In the genomic region with DNA sequence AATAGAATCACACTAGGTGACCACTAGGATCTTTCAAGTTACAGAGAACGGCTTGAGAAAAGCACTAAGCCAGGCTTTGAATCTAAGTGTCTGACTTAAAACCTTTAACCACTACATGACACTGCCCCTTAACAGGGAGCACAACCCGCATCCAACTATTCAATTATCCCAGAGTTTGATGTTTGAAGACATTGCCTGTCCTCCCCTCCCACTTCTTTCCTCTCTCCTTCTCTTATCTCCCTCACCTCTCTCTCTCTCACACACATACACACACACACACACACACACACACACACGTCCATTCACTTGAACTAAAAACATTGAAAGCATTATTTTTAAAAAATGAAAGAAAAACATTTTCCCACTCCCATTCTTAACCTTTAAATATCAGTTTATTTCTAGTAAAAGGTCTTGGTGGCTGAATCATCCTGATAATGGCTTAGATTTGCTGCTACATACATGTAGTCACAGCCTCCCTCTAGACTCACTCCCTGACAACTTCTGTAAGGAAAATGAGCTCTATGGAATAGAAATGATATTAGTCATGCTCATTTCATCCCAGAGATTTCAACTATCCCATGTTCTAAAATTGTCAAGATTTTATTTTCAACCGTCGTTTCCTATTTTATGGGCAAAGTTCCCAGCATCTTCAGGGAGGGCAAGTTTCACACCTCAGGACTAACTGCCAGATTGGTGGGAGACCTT, we compare ENCODE assay signal across 2 cellular contexts.
A peak's percentile ranks its signal among the peaks of the same experiment; 100 is the strongest.
TF ChIP-seq lines count a peak whose summit lies in the region.

No MANE protein-coding gene starts in this region.

TF ChIP-seq in IMR-90, 13 proteins besides CTCF, POLR2A, EP300 and RAD21:
- TF ChIP-seq NFE2L2 (IDR thresholded peaks at IDR 0.05; ENCODE audit: low read depth, low read length) = no peak
- TF ChIP-seq MAZ (IDR thresholded peaks at IDR 0.05; ENCODE audit: borderline replicate concordance, low read depth, low read length) = no peak
- no peak for TF ChIP-seq CEBPB (IDR thresholded peaks at IDR 0.05; ENCODE audit: low read depth, low read length)
- no peak for TF ChIP-seq MXI1 (IDR thresholded peaks at IDR 0.05; ENCODE audit: borderline replicate concordance, low read depth, low read length)
- no peak for TF ChIP-seq MAFK (IDR thresholded peaks at IDR 0.05; ENCODE audit: low read depth, low read length)
- no peak; the same call in 1 of the 2 replicates for TF ChIP-seq FOS (IDR thresholded peaks at IDR 0.05; ENCODE audit: low read depth, low read length)
- TF ChIP-seq, protein P1, sequence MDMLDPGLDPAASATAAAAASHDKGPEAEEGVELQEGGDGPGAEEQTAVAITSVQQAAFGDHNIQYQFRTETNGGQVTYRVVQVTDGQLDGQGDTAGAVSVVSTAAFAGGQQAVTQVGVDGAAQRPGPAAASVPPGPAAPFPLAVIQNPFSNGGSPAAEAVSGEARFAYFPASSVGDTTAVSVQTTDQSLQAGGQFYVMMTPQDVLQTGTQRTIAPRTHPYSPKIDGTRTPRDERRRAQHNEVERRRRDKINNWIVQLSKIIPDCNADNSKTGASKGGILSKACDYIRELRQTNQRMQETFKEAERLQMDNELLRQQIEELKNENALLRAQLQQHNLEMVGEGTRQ (IDR thresholded peaks at IDR 0.05; ENCODE audit: low read depth, low read length) = no peak
- TF ChIP-seq BHLHE40 (IDR thresholded peaks at IDR 0.05; ENCODE audit: low read depth, low read length) = no peak
- no peak for TF ChIP-seq RCOR1 (IDR thresholded peaks at IDR 0.05; ENCODE audit: insufficient replicate concordance, low read length)
- TF ChIP-seq, protein P2, sequence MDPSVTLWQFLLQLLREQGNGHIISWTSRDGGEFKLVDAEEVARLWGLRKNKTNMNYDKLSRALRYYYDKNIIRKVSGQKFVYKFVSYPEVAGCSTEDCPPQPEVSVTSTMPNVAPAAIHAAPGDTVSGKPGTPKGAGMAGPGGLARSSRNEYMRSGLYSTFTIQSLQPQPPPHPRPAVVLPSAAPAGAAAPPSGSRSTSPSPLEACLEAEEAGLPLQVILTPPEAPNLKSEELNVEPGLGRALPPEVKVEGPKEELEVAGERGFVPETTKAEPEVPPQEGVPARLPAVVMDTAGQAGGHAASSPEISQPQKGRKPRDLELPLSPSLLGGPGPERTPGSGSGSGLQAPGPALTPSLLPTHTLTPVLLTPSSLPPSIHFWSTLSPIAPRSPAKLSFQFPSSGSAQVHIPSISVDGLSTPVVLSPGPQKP (IDR thresholded peaks at IDR 0.05; ENCODE audit: borderline replicate concordance, low read depth, low read length) = no peak

TF ChIP-seq in K562, 482 proteins besides CTCF, POLR2A, EP300 and RAD21 (continues in another document):
- no peak for TF ChIP-seq MBD2 (IDR thresholded peaks at IDR 0.05; ENCODE audit: borderline replicate concordance, low read depth)
- no peak for TF ChIP-seq SMARCB1 (IDR thresholded peaks at IDR 0.05; ENCODE audit: insufficient read length, low read depth)
- TF ChIP-seq, protein P3, sequence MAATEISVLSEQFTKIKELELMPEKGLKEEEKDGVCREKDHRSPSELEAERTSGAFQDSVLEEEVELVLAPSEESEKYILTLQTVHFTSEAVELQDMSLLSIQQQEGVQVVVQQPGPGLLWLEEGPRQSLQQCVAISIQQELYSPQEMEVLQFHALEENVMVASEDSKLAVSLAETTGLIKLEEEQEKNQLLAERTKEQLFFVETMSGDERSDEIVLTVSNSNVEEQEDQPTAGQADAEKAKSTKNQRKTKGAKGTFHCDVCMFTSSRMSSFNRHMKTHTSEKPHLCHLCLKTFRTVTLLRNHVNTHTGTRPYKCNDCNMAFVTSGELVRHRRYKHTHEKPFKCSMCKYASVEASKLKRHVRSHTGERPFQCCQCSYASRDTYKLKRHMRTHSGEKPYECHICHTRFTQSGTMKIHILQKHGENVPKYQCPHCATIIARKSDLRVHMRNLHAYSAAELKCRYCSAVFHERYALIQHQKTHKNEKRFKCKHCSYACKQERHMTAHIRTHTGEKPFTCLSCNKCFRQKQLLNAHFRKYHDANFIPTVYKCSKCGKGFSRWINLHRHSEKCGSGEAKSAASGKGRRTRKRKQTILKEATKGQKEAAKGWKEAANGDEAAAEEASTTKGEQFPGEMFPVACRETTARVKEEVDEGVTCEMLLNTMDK (IDR thresholded peaks at IDR 0.05; ENCODE audit: borderline replicate concordance, insufficient read depth, low read depth, low read length, poor library complexity, severe bottlenecking) = no peak
- TF ChIP-seq FOXK2 (conservative IDR thresholded peaks at IDR 0.05 in 1 of 2, IDR thresholded peaks at IDR 0.05 in 1 of 2; ENCODE audit: low read depth in 2 of 2) = no peak
- TF ChIP-seq, protein P4, sequence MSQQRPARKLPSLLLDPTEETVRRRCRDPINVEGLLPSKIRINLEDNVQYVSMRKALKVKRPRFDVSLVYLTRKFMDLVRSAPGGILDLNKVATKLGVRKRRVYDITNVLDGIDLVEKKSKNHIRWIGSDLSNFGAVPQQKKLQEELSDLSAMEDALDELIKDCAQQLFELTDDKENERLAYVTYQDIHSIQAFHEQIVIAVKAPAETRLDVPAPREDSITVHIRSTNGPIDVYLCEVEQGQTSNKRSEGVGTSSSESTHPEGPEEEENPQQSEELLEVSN (IDR thresholded peaks at IDR 0.05; ENCODE audit: borderline replicate concordance in 1 of 2, extremely low read depth in 1 of 2, insufficient read depth in 1 of 2, insufficient read length in 1 of 2, low read depth in 1 of 2, low read length in 1 of 2, poor library complexity in 1 of 2, severe bottlenecking in 1 of 2) = no peak
- TF ChIP-seq ZBED1 (IDR thresholded peaks at IDR 0.05) = no peak
- TF ChIP-seq, protein P5, sequence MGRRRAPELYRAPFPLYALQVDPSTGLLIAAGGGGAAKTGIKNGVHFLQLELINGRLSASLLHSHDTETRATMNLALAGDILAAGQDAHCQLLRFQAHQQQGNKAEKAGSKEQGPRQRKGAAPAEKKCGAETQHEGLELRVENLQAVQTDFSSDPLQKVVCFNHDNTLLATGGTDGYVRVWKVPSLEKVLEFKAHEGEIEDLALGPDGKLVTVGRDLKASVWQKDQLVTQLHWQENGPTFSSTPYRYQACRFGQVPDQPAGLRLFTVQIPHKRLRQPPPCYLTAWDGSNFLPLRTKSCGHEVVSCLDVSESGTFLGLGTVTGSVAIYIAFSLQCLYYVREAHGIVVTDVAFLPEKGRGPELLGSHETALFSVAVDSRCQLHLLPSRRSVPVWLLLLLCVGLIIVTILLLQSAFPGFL (CRISPR knock-in tag; IDR thresholded peaks at IDR 0.05) = no peak
- 0 out of 2 replicates have a peak, but pooled peaks have one; percentile 25 for TF ChIP-seq HLTF (IDR thresholded peaks at IDR 0.05)
- TF ChIP-seq RFX5 (IDR thresholded peaks at IDR 0.05; ENCODE audit: low read depth, low read length) = no peak
- TF ChIP-seq CBFB (CRISPR knock-in tag; IDR thresholded peaks at IDR 0.05) = no peak
- TF ChIP-seq, protein P6, sequence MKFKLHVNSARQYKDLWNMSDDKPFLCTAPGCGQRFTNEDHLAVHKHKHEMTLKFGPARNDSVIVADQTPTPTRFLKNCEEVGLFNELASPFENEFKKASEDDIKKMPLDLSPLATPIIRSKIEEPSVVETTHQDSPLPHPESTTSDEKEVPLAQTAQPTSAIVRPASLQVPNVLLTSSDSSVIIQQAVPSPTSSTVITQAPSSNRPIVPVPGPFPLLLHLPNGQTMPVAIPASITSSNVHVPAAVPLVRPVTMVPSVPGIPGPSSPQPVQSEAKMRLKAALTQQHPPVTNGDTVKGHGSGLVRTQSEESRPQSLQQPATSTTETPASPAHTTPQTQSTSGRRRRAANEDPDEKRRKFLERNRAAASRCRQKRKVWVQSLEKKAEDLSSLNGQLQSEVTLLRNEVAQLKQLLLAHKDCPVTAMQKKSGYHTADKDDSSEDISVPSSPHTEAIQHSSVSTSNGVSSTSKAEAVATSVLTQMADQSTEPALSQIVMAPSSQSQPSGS (CRISPR knock-in tag; IDR thresholded peaks at IDR 0.05) = no peak
- TF ChIP-seq KDM1A (IDR thresholded peaks at IDR 0.05) = 0 out of 4 replicates have a peak, but pooled peaks of 1 of the 2 experiments have one; percentile 12
- TF ChIP-seq FOXJ3 (CRISPR knock-in tag; IDR thresholded peaks at IDR 0.05) = no peak
- no peak for TF ChIP-seq PHF20 (IDR thresholded peaks at IDR 0.05; ENCODE audit: partially characterized antibody)
- no peak for TF ChIP-seq ZNF507 (tag; conservative IDR thresholded peaks at IDR 0.05)
- peak; percentile 61 for TF ChIP-seq ARID1B (IDR thresholded peaks at IDR 0.05)
- TF ChIP-seq, protein P2 (CRISPR knock-in tag; IDR thresholded peaks at IDR 0.05) = no peak
- TF ChIP-seq CBX1 (IDR thresholded peaks at IDR 0.05; ENCODE audit: low read depth) = no peak
- no peak for TF ChIP-seq NONO (IDR thresholded peaks at IDR 0.05; ENCODE audit: low read depth in 2 of 2, low read length in 1 of 2)
- TF ChIP-seq CEBPB (tag; IDR thresholded peaks at IDR 0.05) = no peak
- 0 out of 2 replicates have a peak, but pooled peaks have one; percentile 31 for TF ChIP-seq EHMT2 (IDR thresholded peaks at IDR 0.05)
- TF ChIP-seq MECOM (CRISPR knock-in tag; IDR thresholded peaks at IDR 0.05) = no peak
- no peak for TF ChIP-seq NCOA6 (IDR thresholded peaks at IDR 0.05)
- TF ChIP-seq, protein P7, sequence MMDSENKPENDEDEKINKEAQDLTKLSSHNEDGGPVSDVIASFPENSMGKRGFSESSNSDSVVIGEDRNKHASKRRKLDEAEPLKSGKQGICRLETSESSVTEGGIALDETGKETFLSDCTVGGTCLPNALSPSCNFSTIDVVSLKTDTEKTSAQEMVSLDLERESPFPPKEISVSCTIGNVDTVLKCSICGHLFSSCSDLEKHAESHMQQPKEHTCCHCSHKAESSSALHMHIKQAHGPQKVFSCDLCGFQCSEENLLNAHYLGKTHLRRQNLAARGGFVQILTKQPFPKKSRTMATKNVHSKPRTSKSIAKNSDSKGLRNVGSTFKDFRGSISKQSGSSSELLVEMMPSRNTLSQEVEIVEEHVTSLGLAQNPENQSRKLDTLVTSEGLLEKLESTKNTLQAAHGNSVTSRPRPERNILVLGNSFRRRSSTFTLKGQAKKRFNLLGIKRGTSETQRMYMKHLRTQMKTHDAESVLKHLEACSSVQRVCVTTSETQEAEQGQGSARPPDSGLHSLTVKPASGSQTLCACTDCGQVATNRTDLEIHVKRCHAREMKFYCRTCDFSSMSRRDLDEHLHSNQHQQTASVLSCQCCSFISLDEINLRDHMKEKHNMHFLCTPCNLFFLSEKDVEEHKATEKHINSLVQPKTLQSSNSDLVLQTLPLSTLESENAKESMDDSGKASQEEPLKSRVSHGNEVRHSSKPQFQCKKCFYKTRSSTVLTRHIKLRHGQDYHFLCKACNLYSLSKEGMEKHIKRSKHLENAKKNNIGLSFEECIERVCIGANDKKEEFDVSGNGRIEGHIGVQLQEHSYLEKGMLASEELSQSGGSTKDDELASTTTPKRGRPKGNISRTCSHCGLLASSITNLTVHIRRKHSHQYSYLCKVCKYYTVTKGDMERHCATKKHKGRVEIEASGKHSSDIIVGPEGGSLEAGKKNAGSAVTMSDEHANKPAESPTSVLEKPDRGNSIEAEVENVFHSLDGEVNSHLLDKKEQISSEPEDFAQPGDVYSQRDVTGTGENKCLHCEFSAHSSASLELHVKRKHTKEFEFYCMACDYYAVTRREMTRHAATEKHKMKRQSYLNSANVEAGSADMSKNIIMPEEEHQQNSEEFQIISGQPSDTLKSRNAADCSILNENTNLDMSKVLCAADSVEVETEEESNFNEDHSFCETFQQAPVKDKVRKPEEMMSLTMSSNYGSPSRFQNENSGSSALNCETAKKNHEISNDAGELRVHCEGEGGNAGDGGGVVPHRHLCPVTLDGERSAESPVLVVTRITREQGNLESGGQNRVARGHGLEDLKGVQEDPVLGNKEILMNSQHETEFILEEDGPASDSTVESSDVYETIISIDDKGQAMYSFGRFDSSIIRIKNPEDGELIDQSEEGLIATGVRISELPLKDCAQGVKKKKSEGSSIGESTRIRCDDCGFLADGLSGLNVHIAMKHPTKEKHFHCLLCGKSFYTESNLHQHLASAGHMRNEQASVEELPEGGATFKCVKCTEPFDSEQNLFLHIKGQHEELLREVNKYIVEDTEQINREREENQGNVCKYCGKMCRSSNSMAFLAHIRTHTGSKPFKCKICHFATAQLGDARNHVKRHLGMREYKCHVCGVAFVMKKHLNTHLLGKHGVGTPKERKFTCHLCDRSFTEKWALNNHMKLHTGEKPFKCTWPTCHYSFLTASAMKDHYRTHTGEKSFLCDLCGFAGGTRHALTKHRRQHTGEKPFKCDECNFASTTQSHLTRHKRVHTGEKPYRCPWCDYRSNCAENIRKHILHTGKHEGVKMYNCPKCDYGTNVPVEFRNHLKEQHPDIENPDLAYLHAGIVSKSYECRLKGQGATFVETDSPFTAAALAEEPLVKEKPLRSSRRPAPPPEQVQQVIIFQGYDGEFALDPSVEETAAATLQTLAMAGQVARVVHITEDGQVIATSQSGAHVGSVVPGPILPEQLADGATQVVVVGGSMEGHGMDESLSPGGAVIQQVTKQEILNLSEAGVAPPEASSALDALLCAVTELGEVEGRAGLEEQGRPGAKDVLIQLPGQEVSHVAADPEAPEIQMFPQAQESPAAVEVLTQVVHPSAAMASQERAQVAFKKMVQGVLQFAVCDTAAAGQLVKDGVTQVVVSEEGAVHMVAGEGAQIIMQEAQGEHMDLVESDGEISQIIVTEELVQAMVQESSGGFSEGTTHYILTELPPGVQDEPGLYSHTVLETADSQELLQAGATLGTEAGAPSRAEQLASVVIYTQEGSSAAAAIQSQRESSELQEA (IDR thresholded peaks at IDR 0.05; ENCODE audit: low read depth) = no peak
- TF ChIP-seq, protein P8, sequence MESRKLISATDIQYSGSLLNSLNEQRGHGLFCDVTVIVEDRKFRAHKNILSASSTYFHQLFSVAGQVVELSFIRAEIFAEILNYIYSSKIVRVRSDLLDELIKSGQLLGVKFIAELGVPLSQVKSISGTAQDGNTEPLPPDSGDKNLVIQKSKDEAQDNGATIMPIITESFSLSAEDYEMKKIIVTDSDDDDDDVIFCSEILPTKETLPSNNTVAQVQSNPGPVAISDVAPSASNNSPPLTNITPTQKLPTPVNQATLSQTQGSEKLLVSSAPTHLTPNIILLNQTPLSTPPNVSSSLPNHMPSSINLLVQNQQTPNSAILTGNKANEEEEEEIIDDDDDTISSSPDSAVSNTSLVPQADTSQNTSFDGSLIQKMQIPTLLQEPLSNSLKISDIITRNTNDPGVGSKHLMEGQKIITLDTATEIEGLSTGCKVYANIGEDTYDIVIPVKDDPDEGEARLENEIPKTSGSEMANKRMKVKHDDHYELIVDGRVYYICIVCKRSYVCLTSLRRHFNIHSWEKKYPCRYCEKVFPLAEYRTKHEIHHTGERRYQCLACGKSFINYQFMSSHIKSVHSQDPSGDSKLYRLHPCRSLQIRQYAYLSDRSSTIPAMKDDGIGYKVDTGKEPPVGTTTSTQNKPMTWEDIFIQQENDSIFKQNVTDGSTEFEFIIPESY (CRISPR knock-in tag; IDR thresholded peaks at IDR 0.05) = no peak
- TF ChIP-seq, protein P9, sequence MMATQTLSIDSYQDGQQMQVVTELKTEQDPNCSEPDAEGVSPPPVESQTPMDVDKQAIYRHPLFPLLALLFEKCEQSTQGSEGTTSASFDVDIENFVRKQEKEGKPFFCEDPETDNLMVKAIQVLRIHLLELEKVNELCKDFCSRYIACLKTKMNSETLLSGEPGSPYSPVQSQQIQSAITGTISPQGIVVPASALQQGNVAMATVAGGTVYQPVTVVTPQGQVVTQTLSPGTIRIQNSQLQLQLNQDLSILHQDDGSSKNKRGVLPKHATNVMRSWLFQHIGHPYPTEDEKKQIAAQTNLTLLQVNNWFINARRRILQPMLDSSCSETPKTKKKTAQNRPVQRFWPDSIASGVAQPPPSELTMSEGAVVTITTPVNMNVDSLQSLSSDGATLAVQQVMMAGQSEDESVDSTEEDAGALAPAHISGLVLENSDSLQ (IDR thresholded peaks at IDR 0.05) = no peak
- no peak for TF ChIP-seq HDAC6 (IDR thresholded peaks at IDR 0.05; ENCODE audit: low read depth, low read length)
- TF ChIP-seq NUFIP1 (IDR thresholded peaks at IDR 0.05; ENCODE audit: partially characterized antibody) = no peak
